ENCODE assay signal across 8 cellular contexts in genomic region chr5:100827481-100827889, GRCh38.
DNase-seq lines count a peak whose midpoint lies in the region; ATAC-seq, FAIRE-seq and TF ChIP-seq lines count a peak whose summit lies in the region.

No MANE protein-coding gene starts in this region.

- no peak for TF ChIP-seq EP300 in gastroesophageal sphincter (IDR thresholded peaks at IDR 0.05)

- H3K79me2 ChIP-seq in OCI-LY3 (ENCODE audit: low read length) = peaks cover 54% of the 10 kb centered on the region

- in situ Hi-C loops in ACHN (cut with HindIII; ENCODE audit: low pct_ligation_motif_present, low pct_unique_long_range_greater_than_20kb, low sequenced_read_pairs) = no loop called here

- peaks cover 13 to 81% (median 22%) of the 10 kb centered on the region in 10 experiments; a peak in 19 of 20 replicates for H3K4me1 ChIP-seq in BLaER1 treated with 17β-estradiol and CSF1 and Interleukin-3, amounts not matched to agents 10 nM and 100 nM
- peaks cover 47% of the 10 kb centered on the region for H3K4me1 ChIP-seq in OCI-LY3 (ENCODE audit: low read length)
- peaks cover 0 to 6% (median 3%) of the 10 kb centered on the region in 3 donors for H3K4me1 ChIP-seq in gastroesophageal sphincter

- TF ChIP-seq CTCF in OCI-LY3 (IDR thresholded peaks at IDR 0.05; ENCODE audit: low read depth, low read length) (no peak), gastroesophageal sphincter (IDR thresholded peaks at IDR 0.05) (no peak)

- FAIRE-seq in urothelium cell line (lab: Jason Lieb, UNC) (no peak), frontal cortex (lab: Jason Lieb, UNC) (no peak)

- WGBS in gastroesophageal sphincter (ENCODE audit: low coverage in 1 of 2), 2 donors = 10 to 20% methylated on average over 1 to 2 of the region's 2 CpGs

- peaks cover 16 to 94% (median 58%) of the 10 kb centered on the region in 11 experiments for H3K36me3 ChIP-seq in BLaER1 treated with 17β-estradiol and CSF1 and Interleukin-3, amounts not matched to agents 10 nM and 100 nM
- H3K36me3 ChIP-seq in OCI-LY3 (replicated peaks; ENCODE audit: low read depth, low read length) (peaks cover 7% of the 10 kb centered on the region), gastroesophageal sphincter (no peaks in the 10 kb centered on the region)

- no peak overlapping the region for H2AFZ ChIP-seq in OCI-LY3 (ENCODE audit: low read depth, low read length)

- no peaks in the 10 kb centered on the region; a peak in 1 of 22 replicates for H3K9me3 ChIP-seq in BLaER1 treated with 17β-estradiol and CSF1 and Interleukin-3, amounts not matched to agents 10 nM and 100 nM (replicated peaks in 1 of 11)
- H3K9me3 ChIP-seq in OCI-LY3 (ENCODE audit: insufficient read depth, low read length) (no peaks in the 10 kb centered on the region), gastroesophageal sphincter (no peaks in the 10 kb centered on the region)

- H3K27ac ChIP-seq in BLaER1 treated with 17β-estradiol and CSF1 and Interleukin-3, amounts not matched to agents 10 nM and 100 nM = peak overlapping the region in 10 of 11 experiments; percentile 6 to 81 (median 50); a peak in 14 of 22 replicates
- peak overlapping the region; percentile 92 for H3K27ac ChIP-seq in OCI-LY3 (ENCODE audit: low read length)
- H3K27ac ChIP-seq in gastroesophageal sphincter = no peak overlapping the region

- peak; percentile 2 for DNase-seq in urothelium cell line (ENCODE audit: low spot score)
- no peak for DNase-seq in ACHN
- DNase-seq in frontal cortex (ENCODE audit: low spot score in 2 of 2) = no peak

- ATAC-seq in GM18909 (IDR thresholded peaks at IDR 0.05; ENCODE audit: poor library complexity, unreplicated experiment) = peak; percentile 29
- peak; percentile 35 for ATAC-seq in HG03175 (IDR thresholded peaks at IDR 0.05; ENCODE audit: unreplicated experiment)
- ATAC-seq in gastroesophageal sphincter = peak; percentile 34

- no peak for TF ChIP-seq POLR2A in gastroesophageal sphincter (IDR thresholded peaks at IDR 0.05)

- H3K9ac ChIP-seq in BLaER1 treated with 17β-estradiol and CSF1 and Interleukin-3, amounts not matched to agents 10 nM and 100 nM = peak overlapping the region in 3 of 11 experiments; percentile 64 to 79 (median 64); a peak in 7 of 22 replicates
- peak overlapping the region; percentile 58 for H3K9ac ChIP-seq in OCI-LY3 (ENCODE audit: low read length)

- H4K20me1 ChIP-seq in BLaER1 treated with 17β-estradiol and CSF1 and Interleukin-3, amounts not matched to agents 10 nM and 100 nM = peaks cover 0 to 69% (median 21%) of the 10 kb centered on the region in 11 experiments; a peak in 12 of 22 replicates
- 0 out of 2 replicates have a peak, but pooled peaks cover 5% of the 10 kb centered on the region for H4K20me1 ChIP-seq in OCI-LY3 (ENCODE audit: insufficient read depth, low read length)

- peak overlapping the region in 6 of 11 experiments; percentile 4 to 92 (median 66); a peak in 12 of 22 replicates for H3K4me2 ChIP-seq in BLaER1 treated with 17β-estradiol and CSF1 and Interleukin-3, amounts not matched to agents 10 nM and 100 nM
- peak overlapping the region; percentile 83 for H3K4me2 ChIP-seq in OCI-LY3 (ENCODE audit: low read length)

- H3K27me3 ChIP-seq in BLaER1 treated with 17β-estradiol and CSF1 and Interleukin-3, amounts not matched to agents 10 nM and 100 nM = no peaks in the 10 kb centered on the region
- H3K27me3 ChIP-seq in OCI-LY3 (ENCODE audit: low read depth, low read length) (no peaks in the 10 kb centered on the region), gastroesophageal sphincter (no peaks in the 10 kb centered on the region)

- H3K4me3 ChIP-seq in BLaER1 treated with 17β-estradiol and CSF1 and Interleukin-3, amounts not matched to agents 10 nM and 100 nM = peak overlapping the region in 2 of 10 experiments; percentile 19 to 22; a peak in 3 of 20 replicates
- H3K4me3 ChIP-seq in OCI-LY3 (ENCODE audit: low read length) (peak overlapping the region; percentile 62), gastroesophageal sphincter (no peak overlapping the region)

Comparison
In these comparisons a context has a peak if more than half of its experiments do, and no peak if none do; other contexts are left out.
1. H3K27ac ChIP-seq: peak in BLaER1 treated with 17β-estradiol and CSF1 and Interleukin-3, amounts not matched to agents 10 nM and 100 nM (10 of 11) and OCI-LY3 (single experiment); none in gastroesophageal sphincter (0 of 4).
2. Peak in every context shown above with its lines, with median percentiles within 50 percentile points of each other: ATAC-seq.